1 cellular context compared by ENCODE assay signal in genomic region chr9:83979812-83980394, GRCh38.
A peak's percentile ranks its signal among the peaks of the same experiment; 100 is the strongest.
TF ChIP-seq lines count a peak whose summit lies in the region.

HNRNPK (minus strand) TSS chr9:83980215; CDS start chr9:83978252, 1,963 bp downstream.

TF ChIP-seq in K562, 482 proteins besides CTCF, POLR2A, EP300 and RAD21 (continued from another document and continues in another):
- TF ChIP-seq NCOA1 (IDR thresholded peaks at IDR 0.05; ENCODE audit: low read depth) (no peak), ZNF76 (CRISPR knock-in tag; IDR thresholded peaks at IDR 0.05; ENCODE audit: borderline replicate concordance) (no peak), EHMT2 (IDR thresholded peaks at IDR 0.05) (no peak), ASH1L (IDR thresholded peaks at IDR 0.05; ENCODE audit: borderline replicate concordance, low read depth, partially characterized antibody) (peak; percentile 91), ZNF668 (CRISPR knock-in tag; IDR thresholded peaks at IDR 0.05) (no peak), CBFA2T2 (conservative IDR thresholded peaks at IDR 0.05) (no peak), PKNOX1 (IDR thresholded peaks at IDR 0.05) (peak; percentile 99), TARDBP (IDR thresholded peaks at IDR 0.05) (no peak), ZNF184 (CRISPR knock-in tag; IDR thresholded peaks at IDR 0.05) (no peak), MXD1 (CRISPR knock-in tag; IDR thresholded peaks at IDR 0.05; ENCODE audit: borderline replicate concordance, poor library complexity, severe bottlenecking) (no peak), NFYB (IDR thresholded peaks at IDR 0.05; ENCODE audit: extremely low read depth, insufficient read length) (peak; percentile 94), SP2 (IDR thresholded peaks at IDR 0.05; ENCODE audit: extremely low read depth, low read depth, low read length, poor library complexity, severe bottlenecking) (peak; percentile 88), ETS1 (conservative IDR thresholded peaks at IDR 0.05; ENCODE audit: control insufficient read depth, low read depth, low read length) (peak; percentile 15; the same call in 1 of the 2 replicates), HINFP (tag; conservative IDR thresholded peaks at IDR 0.05; ENCODE audit: low read depth) (no peak), ZBTB17 (CRISPR knock-in tag; IDR thresholded peaks at IDR 0.05) (no peak; the same call in 1 of the 2 replicates), CHD1 (IDR thresholded peaks at IDR 0.05; ENCODE audit: low read length) (peak; percentile 91), MYBL2 (IDR thresholded peaks at IDR 0.05; ENCODE audit: low read depth) (no peak), MYBL2 (CRISPR knock-in tag; IDR thresholded peaks at IDR 0.05; ENCODE audit: borderline replicate concordance) (no peak), KLF10 (CRISPR knock-in tag; IDR thresholded peaks at IDR 0.05) (no peak), RBFOX2 (IDR thresholded peaks at IDR 0.05; ENCODE audit: low read depth, low read length) (peak; percentile 93), SP1 (CRISPR knock-in tag; IDR thresholded peaks at IDR 0.05) (peak; percentile 70; the same call in 1 of the 2 replicates), BRCA1 (IDR thresholded peaks at IDR 0.05) (no peak), BRCA1 (CRISPR knock-in tag; IDR thresholded peaks at IDR 0.05) (no peak), TAF1 (IDR thresholded peaks at IDR 0.05; ENCODE audit: control insufficient read depth, extremely low read depth, insufficient read depth, low read length, severe bottlenecking) (no peak), ZNF12 (CRISPR knock-in tag; IDR thresholded peaks at IDR 0.05) (0 out of 2 replicates have a peak, but pooled peaks have one; percentile 34), ZNF232 (CRISPR knock-in tag; IDR thresholded peaks at IDR 0.05) (no peak), BDP1 (IDR thresholded peaks at IDR 0.05; ENCODE audit: insufficient read depth, insufficient read length) (no peak), CBX3 (IDR thresholded peaks at IDR 0.05; ENCODE audit: borderline replicate concordance in 1 of 2, low read length in 2 of 2) (no peak), XRCC5 (IDR thresholded peaks at IDR 0.05; ENCODE audit: low read depth, low read length) (no peak), BCLAF1 (IDR thresholded peaks at IDR 0.05; ENCODE audit: borderline replicate concordance in 1 of 2, control insufficient read depth in 1 of 2, low read depth in 2 of 2, low read length in 1 of 2) (no peak), TAF15 (IDR thresholded peaks at IDR 0.05; ENCODE audit: low read depth, low read length) (no peak), RBM22 (IDR thresholded peaks at IDR 0.05; ENCODE audit: low read depth, low read length, poor library complexity, severe bottlenecking) (peak; percentile 82), CCNT2 (IDR thresholded peaks at IDR 0.05; ENCODE audit: borderline replicate concordance, extremely low read depth, insufficient read length, low read depth, low read length) (peak; percentile 43), ATF4 (CRISPR knock-in tag; IDR thresholded peaks at IDR 0.05) (no peak), U2AF2 (optimal IDR thresholded peaks at IDR 0.05; ENCODE audit: low read depth, low read length) (no peak), ZNF23 (CRISPR knock-in tag; IDR thresholded peaks at IDR 0.05) (no peak), RB1 (IDR thresholded peaks at IDR 0.05; ENCODE audit: low read depth) (peak; percentile 26; the same call in 1 of the 2 replicates), MYC (IDR thresholded peaks at IDR 0.05; ENCODE audit: low read depth, low read length) (no peak; the same call in none of the 2 replicates), MYC (CRISPR knock-in tag; IDR thresholded peaks at IDR 0.05; ENCODE audit: borderline replicate concordance, low read depth) (0 out of 2 replicates have a peak, but pooled peaks have one; percentile 91), CREB1 (IDR thresholded peaks at IDR 0.05) (peak; percentile 81), CREB1 (CRISPR knock-in tag; IDR thresholded peaks at IDR 0.05) (peak; percentile 90), ZNF75A (CRISPR knock-in tag; IDR thresholded peaks at IDR 0.05) (no peak), EGR1 (conservative IDR thresholded peaks at IDR 0.05) (peak; percentile 66), ZBTB33 (CRISPR knock-in tag; IDR thresholded peaks at IDR 0.05) (no peak), PYGO2 (tag; IDR thresholded peaks at IDR 0.05) (no peak), HDGF (IDR thresholded peaks at IDR 0.05) (no peak), BCL6 (CRISPR knock-in tag; IDR thresholded peaks at IDR 0.05) (no peak), MEIS2 (IDR thresholded peaks at IDR 0.05; ENCODE audit: partially characterized antibody) (peak; percentile 50), CSDE1 (IDR thresholded peaks at IDR 0.05) (no peak), E2F8 (IDR thresholded peaks at IDR 0.05; ENCODE audit: low read depth, partially characterized antibody) (no peak), CBX1 (IDR thresholded peaks at IDR 0.05; ENCODE audit: low read depth) (0 out of 2 replicates have a peak, but pooled peaks have one; percentile 20), SRSF3 (IDR thresholded peaks at IDR 0.05; ENCODE audit: insufficient read depth, low read length) (peak; percentile 95; the same call in 1 of the 2 replicates), ATF2 (CRISPR knock-in tag; IDR thresholded peaks at IDR 0.05) (no peak), ZNF395 (CRISPR knock-in tag; IDR thresholded peaks at IDR 0.05) (no peak), ESRRA (IDR thresholded peaks at IDR 0.05; ENCODE audit: borderline replicate concordance, low read depth) (no peak), KLF16 (IDR thresholded peaks at IDR 0.05) (0 out of 2 replicates have a peak, but pooled peaks have one; percentile 2), GABPA (tag; conservative IDR thresholded peaks at IDR 0.05; ENCODE audit: low read depth) (no peak), ZNF586 (CRISPR knock-in tag; conservative IDR thresholded peaks at IDR 0.05) (no peak), ZNF146 (CRISPR knock-in tag; IDR thresholded peaks at IDR 0.05; ENCODE audit: unreplicated experiment) (no peak)
